1 cellular context compared by ENCODE assay signal in genomic region chr10:80323298-80323697, GRCh38.
TF ChIP-seq lines count a peak whose summit lies in the region.

No MANE protein-coding gene starts in this region.

TF ChIP-seq in WTC11, 78 proteins besides CTCF, POLR2A, EP300 and RAD21 (continued from another document):
- TF ChIP-seq, protein P1, sequence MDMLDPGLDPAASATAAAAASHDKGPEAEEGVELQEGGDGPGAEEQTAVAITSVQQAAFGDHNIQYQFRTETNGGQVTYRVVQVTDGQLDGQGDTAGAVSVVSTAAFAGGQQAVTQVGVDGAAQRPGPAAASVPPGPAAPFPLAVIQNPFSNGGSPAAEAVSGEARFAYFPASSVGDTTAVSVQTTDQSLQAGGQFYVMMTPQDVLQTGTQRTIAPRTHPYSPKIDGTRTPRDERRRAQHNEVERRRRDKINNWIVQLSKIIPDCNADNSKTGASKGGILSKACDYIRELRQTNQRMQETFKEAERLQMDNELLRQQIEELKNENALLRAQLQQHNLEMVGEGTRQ (CRISPR knock-in tag; IDR thresholded peaks at IDR 0.05) = no peak
- TF ChIP-seq FOXP4 (CRISPR knock-in tag; IDR thresholded peaks at IDR 0.05) = no peak
- TF ChIP-seq SP1 (CRISPR knock-in tag; conservative IDR thresholded peaks at IDR 0.05) = no peak
- TF ChIP-seq ARID4B (CRISPR knock-in tag; IDR thresholded peaks at IDR 0.05; ENCODE audit: borderline replicate concordance) = no peak
- TF ChIP-seq ZNF317 (CRISPR knock-in tag; IDR thresholded peaks at IDR 0.05; ENCODE audit: borderline replicate concordance, low read depth) = no peak
- no peak for TF ChIP-seq SOX15 (CRISPR knock-in tag; IDR thresholded peaks at IDR 0.05)
- TF ChIP-seq ATF2 (CRISPR knock-in tag; IDR thresholded peaks at IDR 0.05; ENCODE audit: borderline replicate concordance, low read depth) = no peak
- TF ChIP-seq HMGXB4 (CRISPR knock-in tag; IDR thresholded peaks at IDR 0.05) = no peak
- TF ChIP-seq KAT7 (CRISPR knock-in tag; IDR thresholded peaks at IDR 0.05; ENCODE audit: borderline replicate concordance) = no peak
- no peak for TF ChIP-seq JAZF1 (CRISPR knock-in tag; IDR thresholded peaks at IDR 0.05)
- TF ChIP-seq CREM (CRISPR knock-in tag; IDR thresholded peaks at IDR 0.05) = no peak
